8 cellular contexts compared by ENCODE assay signal in the genomic region with DNA sequence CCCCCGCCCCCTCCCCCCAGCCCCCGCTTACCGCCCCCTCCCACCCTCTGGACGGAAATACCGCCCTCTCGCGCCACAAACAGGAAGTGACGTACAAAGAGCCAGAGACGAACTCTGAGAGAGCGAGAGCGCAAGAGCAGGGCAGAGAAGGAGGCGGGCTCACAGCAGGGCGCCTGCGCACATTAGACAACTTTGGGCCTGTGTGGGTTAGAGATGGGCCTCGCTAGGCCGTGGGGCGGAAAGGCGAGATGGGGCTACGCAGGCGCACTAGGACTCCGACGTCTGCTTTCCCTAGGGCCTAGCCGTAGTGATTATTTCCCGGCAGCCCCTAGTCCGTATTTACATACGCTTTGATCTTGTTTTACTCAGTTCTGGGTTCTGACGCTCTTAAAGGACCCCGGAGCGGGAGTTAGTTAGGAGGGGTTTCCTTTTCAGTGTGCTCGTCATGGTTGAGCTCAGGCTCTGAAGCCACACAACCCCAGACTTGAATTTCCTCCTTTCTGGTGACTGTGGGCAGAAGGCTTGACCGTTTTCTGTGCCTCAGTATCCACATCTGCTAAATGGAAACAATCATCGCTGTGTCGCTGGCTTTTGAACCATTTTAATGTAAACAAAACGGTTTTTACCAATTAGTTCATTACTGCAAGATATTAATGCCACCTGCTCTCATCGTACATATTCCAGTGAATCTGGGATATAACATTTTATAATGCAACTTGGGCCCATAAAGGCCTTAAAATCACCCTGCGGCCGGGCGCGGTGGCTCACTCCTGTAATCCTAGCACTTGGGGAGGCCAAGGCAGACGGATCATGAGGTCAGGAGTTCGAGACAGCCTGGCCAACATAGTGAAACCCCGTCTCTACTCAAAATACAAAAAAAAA. TPM values are rescaled to one million over a fixed set of nuclear protein-coding genes. Genes with fewer than 3 reads are reported as not detected.
DNase-seq lines count a peak whose midpoint lies in the region; ATAC-seq, FAIRE-seq and TF ChIP-seq lines count a peak whose summit lies in the region.

No MANE protein-coding gene starts in this region.

- no peaks in the 10 kb centered on the region for H3K9me3 ChIP-seq in iPS DF 6.9 (ENCODE audit: control insufficient read depth, insufficient read depth, low read length)
- H3K9me3 ChIP-seq in sigmoid colon: no peaks in the 10 kb centered on the region

- FAIRE-seq in A204.1 (lab: Jason Lieb, UNC) (peak; percentile 98), TTC549 (lab: Jason Lieb, UNC) (peak; percentile 89)

- H3K4me1 ChIP-seq in iPS DF 6.9 (ENCODE audit: control insufficient read depth, insufficient read depth, low read length) (no peaks in the 10 kb centered on the region), sigmoid colon (peaks cover 0 to 47% (median 42%) of the 10 kb centered on the region in 4 donors)

- no CpG with 5 or more reads among the region's 42 CpGs for WGBS in iPS DF 6.9 (ENCODE audit: insufficient coverage, insufficient read length)
- 15% methylated on average over 42 of the region's 42 CpGs for WGBS in sigmoid colon, 2 donors

- in situ Hi-C loops in brain microvascular endothelial cell (cut with HindIII; ENCODE audit: low pct_ligation_motif_present, low sequenced_read_pairs): no loop called here

- no peaks in the 10 kb centered on the region for H3K36me3 ChIP-seq in brain microvascular endothelial cell (replicated peaks)
- no peaks in the 10 kb centered on the region for H3K36me3 ChIP-seq in iPS DF 6.9 (ENCODE audit: control insufficient read depth, insufficient read depth, low read length)
- no peaks in the 10 kb centered on the region for H3K36me3 ChIP-seq in sigmoid colon

- intact Hi-C loops in sigmoid colon (cut with DNase I): loop anchor here (5.0 to 10.0 kb wide), 2 partner anchors 139 to 1022 kb away; a partner anchor contains a TSS

- peak overlapping the region; percentile 92 for H3K4me3 ChIP-seq in brain microvascular endothelial cell (ENCODE audit: low read depth, low read length)
- H3K4me3 ChIP-seq in iPS DF 6.9 (ENCODE audit: low read length): peak overlapping the region; percentile 75; the same call in 1 of the 2 replicates
- peak overlapping the region; percentile 91 to 100 (median 98) for H3K4me3 ChIP-seq in sigmoid colon

- peak in 1 of 4 donors; percentile 55 for TF ChIP-seq EP300 in sigmoid colon (IDR thresholded peaks at IDR 0.05)

- TF ChIP-seq CTCF in brain microvascular endothelial cell (IDR thresholded peaks at IDR 0.05; ENCODE audit: low read depth, low read length, missing control alignments) (no peak), sigmoid colon (IDR thresholded peaks at IDR 0.05) (no peak)

- H3K27me3 ChIP-seq in brain microvascular endothelial cell (replicated peaks) (no peaks in the 10 kb centered on the region), iPS DF 6.9 (ENCODE audit: control insufficient read depth, insufficient read depth, low read length) (no peaks in the 10 kb centered on the region), sigmoid colon (no peaks in the 10 kb centered on the region)

- peak; percentile 98 for DNase-seq in NCI-H2107 (lab: John Stamatoyannopoulos, UW)
- peak; percentile 99 for DNase-seq in brain microvascular endothelial cell
- DNase-seq in iPS DF 6.9 (ENCODE audit: low read depth, low spot score): peak; percentile 98
- peak; percentile 100 for DNase-seq in sigmoid colon

- H3K27ac ChIP-seq in brain microvascular endothelial cell: peak overlapping the region; percentile 91
- H3K27ac ChIP-seq in iPS DF 6.9 (ENCODE audit: low read length): no peak overlapping the region
- peak overlapping the region; percentile 96 to 99 (median 98) for H3K27ac ChIP-seq in sigmoid colon

- ATAC-seq in HG03064 (IDR thresholded peaks at IDR 0.05; ENCODE audit: low read depth, unreplicated experiment): peak; percentile 71

- TF ChIP-seq POLR2A in GM18526 (IDR thresholded peaks at IDR 0.05; ENCODE audit: extremely low read depth, insufficient read length) (peak; percentile 63), sigmoid colon (IDR thresholded peaks at IDR 0.05) (no peak)

RNA-seq across cellular contexts. Expression of a gene that starts 0.4 kb away (rescaled TPM):
- total RNA-seq in sigmoid colon: 10 to 100 TPM; 57.4 to 78.7 (median 76.3) TPM
- polyA plus RNA-seq in sigmoid colon: 100 to 1,000 TPM in 1 of 3 donors, 10 to 100 TPM in 2; 28.0 to 107 (median 31.2) TPM

RNA-seq across cellular contexts. Expression of a gene that starts 59.1 kb away (rescaled TPM):
- total RNA-seq in sigmoid colon: not detected
- under 1 TPM in 1 of 3 donors, not detected in 2; 0.23 TPM for polyA plus RNA-seq in sigmoid colon
